Comparison of ENCODE assay signal across 2 cellular contexts in genomic region chr1:88104886-88105285, GRCh38.
TF ChIP-seq lines count a peak whose summit lies in the region.

No MANE protein-coding gene starts in this region.

TF ChIP-seq in GM12878, 131 proteins besides CTCF, POLR2A, EP300 and RAD21:
- TF ChIP-seq MTA2 (IDR thresholded peaks at IDR 0.05; ENCODE audit: low read depth) (peak; percentile 22; the same call in 1 of the 2 replicates), SREBF1 (IDR thresholded peaks at IDR 0.05; ENCODE audit: low read length) (no peak), ZNF207 (IDR thresholded peaks at IDR 0.05; ENCODE audit: borderline replicate concordance) (no peak), LARP7 (IDR thresholded peaks at IDR 0.05) (no peak), YY1 (IDR thresholded peaks at IDR 0.05; ENCODE audit: low read depth, low read length) (no peak), SREBF2 (IDR thresholded peaks at IDR 0.05; ENCODE audit: low read length) (no peak)

TF ChIP-seq in H1, 55 proteins besides CTCF, POLR2A, EP300 and RAD21:
- TF ChIP-seq BRCA1 (IDR thresholded peaks at IDR 0.05; ENCODE audit: low read depth, low read length) (no peak), JUND (IDR thresholded peaks at IDR 0.05; ENCODE audit: low read length) (no peak), CEBPB (IDR thresholded peaks at IDR 0.05; ENCODE audit: low read depth, low read length) (no peak)
